Comparison of ENCODE assay signal across 23 cellular contexts in genomic region chr14:105322791-105323556, GRCh38. TPM values are rescaled to one million over a fixed set of nuclear protein-coding genes. Genes with fewer than 3 reads are reported as not detected.
DNase-seq lines count a peak whose midpoint lies in the region; ATAC-seq and TF ChIP-seq lines count a peak whose summit lies in the region.
"Had no signal": no experiment of that assay in that cellular context is flagged by ENCODE, and none has a peak within 500 bp of the region (broad histone marks: within the 10 kb centered on the region; RNA-seq: fewer than 3 reads in every experiment).

No MANE protein-coding gene starts in this region.

- H3K4me3 ChIP-seq in cardiac muscle cell (no peak overlapping the region), right cardiac atrium (ENCODE audit: low read length) (no peak overlapping the region), upper lobe of right lung (no peak overlapping the region), MM.1S (ENCODE audit: low read length) (no peak overlapping the region)
- H3K4me3 ChIP-seq: ascending aorta, esophagus muscularis mucosa, GM23338, vagina had no signal

- H2AFZ ChIP-seq in MM.1S (ENCODE audit: low read length) = no peak overlapping the region
- H2AFZ ChIP-seq: GM23338, parathyroid adenoma had no signal

- POLR2A ChIA-PET in T-cell (lab: Charles Lee) = no interaction called here

- ATAC-seq in Right ventricle myocardium inferior = no peak
- ATAC-seq in central memory CD8-positive, alpha-beta T cell (replicated peaks; ENCODE audit: extremely low read depth, poor library complexity, severe bottlenecking) = no peak
- ATAC-seq in right cardiac atrium = peak in 1 of 2 donors; percentile 25
- ATAC-seq in upper lobe of right lung = peak; percentile 36
- no peak for ATAC-seq in T-cell (replicated peaks in 1 of 4)
- ATAC-seq: GM23338 had no signal

- no peak overlapping the region for H3K9ac ChIP-seq in MM.1S (ENCODE audit: low read length)
- H3K9ac ChIP-seq: parathyroid adenoma had no signal

- 55% methylated on average over 27 of the region's 27 CpGs for WGBS in right cardiac atrium

- peaks cover 19% of the 10 kb centered on the region for H3K4me1 Mint-ChIP-seq in central memory CD8-positive, alpha-beta T cell
- peaks cover 13 to 15% (median 15%) of the 10 kb centered on the region in 3 donors for H3K4me1 Mint-ChIP-seq in T-cell

- H3K36me3 Mint-ChIP-seq in central memory CD8-positive, alpha-beta T cell (ENCODE audit: insufficient read depth) = peaks cover 6% of the 10 kb centered on the region
- peaks cover 11% of the 10 kb centered on the region for H3K36me3 Mint-ChIP-seq in T-cell

- H3K27me3 Mint-ChIP-seq in central memory CD8-positive, alpha-beta T cell = no peaks in the 10 kb centered on the region
- no peaks in the 10 kb centered on the region for H3K27me3 Mint-ChIP-seq in T-cell
- H3K27me3 Mint-ChIP-seq: CD8-positive, alpha-beta memory T cell had no signal

- H3F3A ChIP-seq in MM.1S (ENCODE audit: insufficient read depth, low read length) = no peaks in the 10 kb centered on the region

- no peaks in the 10 kb centered on the region for H3K9me3 Mint-ChIP-seq in central memory CD8-positive, alpha-beta T cell
- H3K9me3 Mint-ChIP-seq in T-cell = no peaks in the 10 kb centered on the region
- H3K9me3 Mint-ChIP-seq: CD8-positive, alpha-beta memory T cell; GM23338 had no signal

- DNase-seq in cardiac muscle cell (ENCODE audit: low read depth in 1 of 2, low spot score in 1 of 2) (no peak), Right ventricle myocardium inferior (ENCODE audit: missing footprints) (no peak), right cardiac atrium (peak in 2 of 3 donors; percentile 50 to 61), upper lobe of right lung (no peak), T1000 (lab: John Stamatoyannopoulos, UW) (no peak), T-cell (no peak), MM.1S (no peak)
- DNase-seq in central memory CD8-positive, alpha-beta T cell (ENCODE audit: low spot score in 2 of 2) = no peak
- DNase-seq: activated CD4-positive, CD25-positive, alpha-beta regulatory T cell treated with anti-CD3 and anti-CD28 coated beads, Interleukin-2, amount 50 U/mL, for 72 hours; activated naive CD4-positive, alpha-beta T cell; CD8-positive, alpha-beta memory T cell; dermis blood vessel endothelial cell; EL; kidney glomerular epithelial cell; NCI-H1436 treated with DMSO at 0.1 percent for 48 hours; NCI-H446; stimulated activated naive CD4-positive, alpha-beta T cell; T-helper 2 cell had no signal

- peak overlapping the region; percentile 65 for H3K27ac Mint-ChIP-seq in central memory CD8-positive, alpha-beta T cell (ENCODE audit: low read depth)
- H3K27ac Mint-ChIP-seq in T-cell = no peak overlapping the region
- H3K27ac Mint-ChIP-seq: GM23338 had no signal

- H3K4me1 ChIP-seq in cardiac muscle cell (ENCODE audit: low read depth) (peaks cover 46% of the 10 kb centered on the region), right cardiac atrium (ENCODE audit: control insufficient read depth, insufficient read depth, low read length) (peaks cover 13% of the 10 kb centered on the region), upper lobe of right lung (peaks cover 11% of the 10 kb centered on the region), MM.1S (ENCODE audit: low read length) (no peaks in the 10 kb centered on the region)

- TF ChIP-seq CTCF in cardiac muscle cell (IDR thresholded peaks at IDR 0.05; ENCODE audit: low read depth, low read length) = no peak
- TF ChIP-seq CTCF in upper lobe of right lung (IDR thresholded peaks at IDR 0.05) = no peak
- no peak for TF ChIP-seq CTCF in MM.1S (IDR thresholded peaks at IDR 0.05; ENCODE audit: low read length)

- H3K4me2 ChIP-seq in MM.1S (ENCODE audit: low read depth, low read length) = no peak overlapping the region
- H3K4me2 ChIP-seq: GM23338 had no signal

- H3K4me3 Mint-ChIP-seq in central memory CD8-positive, alpha-beta T cell = no peak overlapping the region
- no peak overlapping the region for H3K4me3 Mint-ChIP-seq in T-cell
- H3K4me3 Mint-ChIP-seq: CD8-positive, alpha-beta memory T cell; GM23338 had no signal

- CTCF ChIA-PET in T-cell (lab: Charles Lee) = no interaction called here

- peak overlapping the region; percentile 39 for H3K27ac ChIP-seq in cardiac muscle cell
- H3K27ac ChIP-seq in right cardiac atrium (ENCODE audit: low read length) = no peak overlapping the region
- no peak overlapping the region for H3K27ac ChIP-seq in upper lobe of right lung
- H3K27ac ChIP-seq in MM.1S (ENCODE audit: low read length) = no peak overlapping the region
- H3K27ac ChIP-seq: ascending aorta, parathyroid adenoma, vagina had no signal

- no peaks in the 10 kb centered on the region for H3K36me3 ChIP-seq in cardiac muscle cell
- H3K36me3 ChIP-seq in upper lobe of right lung = no peaks in the 10 kb centered on the region
- no peaks in the 10 kb centered on the region for H3K36me3 ChIP-seq in MM.1S (replicated peaks; ENCODE audit: insufficient read depth, low read length)
- H3K36me3 ChIP-seq: ascending aorta, vagina had no signal

- intact Hi-C loops in Right ventricle myocardium inferior (cut with DNase I) = no loop called here
- intact Hi-C loops in right cardiac atrium (cut with DNase I) = no loop called here
- intact Hi-C loops in upper lobe of right lung (cut with DNase I) = no loop called here

- no peaks in the 10 kb centered on the region for H3K27me3 ChIP-seq in cardiac muscle cell
- no peaks in the 10 kb centered on the region for H3K27me3 ChIP-seq in right cardiac atrium (ENCODE audit: control insufficient read depth, insufficient read depth)
- no peaks in the 10 kb centered on the region for H3K27me3 ChIP-seq in upper lobe of right lung
- H3K27me3 ChIP-seq in MM.1S (replicated peaks; ENCODE audit: insufficient read depth, low read length) = no peaks in the 10 kb centered on the region
- H3K27me3 ChIP-seq: ascending aorta, esophagus muscularis mucosa, vagina had no signal

- H4K20me1 ChIP-seq in MM.1S (ENCODE audit: insufficient read depth, low read length) = no peaks in the 10 kb centered on the region

- H3K9me3 ChIP-seq in cardiac muscle cell (ENCODE audit: low read depth) = no peaks in the 10 kb centered on the region
- H3K9me3 ChIP-seq in right cardiac atrium (ENCODE audit: control insufficient read depth, low read length) = no peaks in the 10 kb centered on the region
- H3K9me3 ChIP-seq in upper lobe of right lung = no peaks in the 10 kb centered on the region
- H3K9me3 ChIP-seq in MM.1S (replicated peaks; ENCODE audit: insufficient read depth, low read length) = no peaks in the 10 kb centered on the region
- H3K9me3 ChIP-seq: ascending aorta, esophagus muscularis mucosa, vagina had no signal

- H3K9me2 ChIP-seq in MM.1S (replicated peaks; ENCODE audit: insufficient read depth, low read length) = no peaks in the 10 kb centered on the region

- no peaks in the 10 kb centered on the region; the same call in 1 of the 2 replicates for H3K79me2 ChIP-seq in MM.1S (ENCODE audit: low read length)

RNA-seq across cellular contexts. Expression of gene PACS2, which starts 8.4 kb away (rescaled TPM):
- total RNA-seq in cardiac muscle cell (96.3 and 144 TPM in 2 replicates), Right ventricle myocardium inferior (69.1 TPM), right cardiac atrium (10 to 100 TPM; 50.6 to 67.0 (median 64.4) TPM), upper lobe of right lung (86.6 TPM), T-cell (10 to 100 TPM; 70.9 to 86.9 (median 78.0) TPM)
- polyA plus RNA-seq in cardiac muscle cell (66.1 and 79.1 TPM in 2 replicates), right cardiac atrium (63.0 TPM)

RNA-seq across cellular contexts. Expression of gene BRF1, which starts 22.2 kb away (rescaled TPM):
- total RNA-seq in cardiac muscle cell (43.9 and 82.2 TPM in 2 replicates), Right ventricle myocardium inferior (19.0 TPM), right cardiac atrium (10 to 100 TPM; 18.1 to 21.1 (median 18.4) TPM), upper lobe of right lung (31.2 TPM), T-cell (10 to 100 TPM; 57.7 to 70.5 (median 66.5) TPM)
- polyA plus RNA-seq in cardiac muscle cell (22.2 and 26.6 TPM in 2 replicates), right cardiac atrium (17.9 TPM)

Comparison
In these comparisons a context has a peak if more than half of its experiments do, and no peak if none do; other contexts are left out.
1. DNase-seq: peak in right cardiac atrium (2 of 3); none in cardiac muscle cell (0 of 2), Right ventricle myocardium inferior (single experiment), central memory CD8-positive, alpha-beta T cell (0 of 2), upper lobe of right lung (single experiment), T1000 (single experiment), T-cell (0 of 34) and MM.1S (single experiment).